In genomic region chr3:126476166-126476975, GRCh38 we compare ENCODE assay signal across 8 cellular contexts. TPM values are rescaled to one million over a fixed set of nuclear protein-coding genes. Genes with fewer than 3 reads are reported as not detected.
DNase-seq lines count a peak whose midpoint lies in the region; ATAC-seq and TF ChIP-seq lines count a peak whose summit lies in the region.

No MANE protein-coding gene starts in this region.

- peaks cover 20% of the 10 kb centered on the region for H3K36me3 Mint-ChIP-seq in T-helper 2 cell treated with Interferon-gamma antibody and Interleukin-4, amounts not matched to agents 5 μg/mL and 100 μg/mL, for 36 hours (ENCODE audit: low read depth)
- H3K36me3 Mint-ChIP-seq in effector memory CD8-positive, alpha-beta T cell (ENCODE audit: insufficient read depth) = peaks cover 40% of the 10 kb centered on the region

- H3K27ac ChIP-seq in GM23248 (peak overlapping the region; percentile 45; the same call in 1 of the 2 replicates), KMS-11 (no peak overlapping the region), mesodermal cell (ENCODE audit: low read depth, low read length, severe bottlenecking) (no peak overlapping the region), transverse colon (peak overlapping the region; percentile 90 to 96 (median 91))

- DNase-seq in GM23248 (peak; percentile 62), transverse colon (no peak), NCI-H226 (no peak)
- DNase-seq in T-helper 2 cell treated with Interferon-gamma antibody and Interleukin-4, amounts not matched to agents 5 μg/mL and 100 μg/mL, for 36 hours (ENCODE audit: low spot score) = no peak
- DNase-seq in effector memory CD8-positive, alpha-beta T cell = peak in 1 of 3 experiments; percentile 56

- H4K20me1 ChIP-seq in GM23248 (ENCODE audit: insufficient read depth) = peaks cover 13% of the 10 kb centered on the region
- H4K20me1 ChIP-seq in KMS-11 (ENCODE audit: insufficient read depth) = no peaks in the 10 kb centered on the region

- no peaks in the 10 kb centered on the region for H3K9me3 Mint-ChIP-seq in T-helper 2 cell treated with Interferon-gamma antibody and Interleukin-4, amounts not matched to agents 5 μg/mL and 100 μg/mL, for 36 hours
- H3K9me3 Mint-ChIP-seq in effector memory CD8-positive, alpha-beta T cell = no peaks in the 10 kb centered on the region

- peak overlapping the region; percentile 80; the same call in 1 of the 2 replicates for H3K4me3 ChIP-seq in GM08714 (ENCODE audit: low read length)
- peak overlapping the region; percentile 79 for H3K4me3 ChIP-seq in GM23248
- H3K4me3 ChIP-seq in KMS-11 (IDR thresholded peaks at IDR 0.05; ENCODE audit: insufficient read depth, low read depth, low read length) = no peak overlapping the region
- H3K4me3 ChIP-seq in mesodermal cell (ENCODE audit: extremely low read depth, insufficient read depth, low read length, poor library complexity, severe bottlenecking) = peak overlapping the region; percentile 37
- peak overlapping the region; percentile 45 to 64 (median 60) for H3K4me3 ChIP-seq in transverse colon

- TF ChIP-seq POLR2A in transverse colon (IDR thresholded peaks at IDR 0.05) = peak; percentile 80

- peaks cover 25% of the 10 kb centered on the region for H3F3A ChIP-seq in GM23248 (ENCODE audit: insufficient read depth)

- no peaks in the 10 kb centered on the region for H3K9me3 ChIP-seq in GM23248 (ENCODE audit: low read depth)
- H3K9me3 ChIP-seq in mesodermal cell (ENCODE audit: control insufficient read depth, low read length) = no peaks in the 10 kb centered on the region
- no peaks in the 10 kb centered on the region for H3K9me3 ChIP-seq in transverse colon

- no peaks in the 10 kb centered on the region for H3K9me2 ChIP-seq in GM23248 (ENCODE audit: insufficient read depth)

- H3K4me1 Mint-ChIP-seq in T-helper 2 cell treated with Interferon-gamma antibody and Interleukin-4, amounts not matched to agents 5 μg/mL and 100 μg/mL, for 36 hours (ENCODE audit: low read depth) = peaks cover 32% of the 10 kb centered on the region
- peaks cover 31% of the 10 kb centered on the region in 2 donors for H3K4me1 Mint-ChIP-seq in effector memory CD8-positive, alpha-beta T cell (ENCODE audit: low read depth in 2 of 2)

- peak; percentile 32 for ATAC-seq in effector memory CD8-positive, alpha-beta T cell (replicated peaks)

- TF ChIP-seq CTCF in KMS-11 (conservative IDR thresholded peaks at IDR 0.05; ENCODE audit: low read depth, low read length) (no peak), transverse colon (IDR thresholded peaks at IDR 0.05) (peak in 1 of 5 experiments; percentile 16)

- in situ Hi-C loops in GM23248 (cut with MboI) (no loop called here), transverse colon (cut with MboI; ENCODE audit: low pct_ligation_motif_present in 1 of 4, low pct_unique_long_range_greater_than_20kb in 1 of 4, low sequenced_read_pairs in 3 of 4) (no loop called here)

- 13 to 16% methylated on average over 38 to 49 of the region's 63 CpGs for WGBS in GM23248 (ENCODE audit: low coverage in 1 of 2, low lambda C conversion rate in 2 of 2, missing lambda C conversion rate in 2 of 2), 2 experiments
- 43 to 44% methylated on average over 37 to 47 of the region's 63 CpGs for WGBS in mesodermal cell (ENCODE audit: insufficient coverage in 2 of 2), 2 experiments
- 12 to 36% methylated on average over 5 to 38 of the region's 63 CpGs for WGBS in transverse colon (ENCODE audit: low coverage in 1 of 2), 2 donors

- H3K9ac ChIP-seq in GM23248 = peak overlapping the region; percentile 82
- H3K9ac ChIP-seq in KMS-11 = no peak overlapping the region; the same call in 1 of the 2 replicates

- peak overlapping the region; percentile 87 for H3K4me3 Mint-ChIP-seq in T-helper 2 cell treated with Interferon-gamma antibody and Interleukin-4, amounts not matched to agents 5 μg/mL and 100 μg/mL, for 36 hours
- peak overlapping the region; percentile 68 to 76 for H3K4me3 Mint-ChIP-seq in effector memory CD8-positive, alpha-beta T cell

- H3K4me1 ChIP-seq in GM23248 (ENCODE audit: insufficient read depth) (peaks cover 28% of the 10 kb centered on the region), KMS-11 (ENCODE audit: low read depth, poor library complexity, severe bottlenecking) (peaks cover 26% of the 10 kb centered on the region), mesodermal cell (ENCODE audit: control insufficient read depth, insufficient read depth, low read length, poor library complexity, severe bottlenecking) (peaks cover 18% of the 10 kb centered on the region), transverse colon (peaks cover 27 to 41% (median 36%) of the 10 kb centered on the region in 4 donors)

- H3K4me2 ChIP-seq in GM23248 (ENCODE audit: unreplicated experiment) (peak overlapping the region; percentile 74), KMS-11 (peak overlapping the region; percentile 54)

- TF ChIP-seq EP300 in transverse colon (IDR thresholded peaks at IDR 0.05; ENCODE audit: low read depth) = no peak

- no peaks in the 10 kb centered on the region for H3K27me3 Mint-ChIP-seq in T-helper 2 cell treated with Interferon-gamma antibody and Interleukin-4, amounts not matched to agents 5 μg/mL and 100 μg/mL, for 36 hours (ENCODE audit: low read depth)
- no peaks in the 10 kb centered on the region for H3K27me3 Mint-ChIP-seq in effector memory CD8-positive, alpha-beta T cell

- H3K27me3 ChIP-seq in GM23248 (replicated peaks; ENCODE audit: insufficient read depth) = no peaks in the 10 kb centered on the region
- H3K27me3 ChIP-seq in KMS-11 (ENCODE audit: insufficient read depth, low read depth) = no peaks in the 10 kb centered on the region
- H3K27me3 ChIP-seq in transverse colon = no peaks in the 10 kb centered on the region

- H3K27ac Mint-ChIP-seq in T-helper 2 cell treated with Interferon-gamma antibody and Interleukin-4, amounts not matched to agents 5 μg/mL and 100 μg/mL, for 36 hours = peak overlapping the region; percentile 77
- H3K27ac Mint-ChIP-seq in effector memory CD8-positive, alpha-beta T cell = peak overlapping the region; percentile 56 to 65

- H3K79me2 ChIP-seq in GM23248 (ENCODE audit: insufficient read depth) = peaks cover 34% of the 10 kb centered on the region
- peaks cover 35% of the 10 kb centered on the region for H3K79me2 ChIP-seq in KMS-11 (ENCODE audit: insufficient read depth, low read depth)

- intact Hi-C loops in transverse colon (cut with DNase I; ENCODE audit: low total_unique reads) = no loop called here

- H3K36me3 ChIP-seq in GM23248 (ENCODE audit: low read depth) (peaks cover 2% of the 10 kb centered on the region; the same call in 1 of the 2 replicates), KMS-11 (ENCODE audit: insufficient read depth) (no peaks in the 10 kb centered on the region), mesodermal cell (ENCODE audit: control insufficient read depth, insufficient read depth, low read length) (peaks cover 2% of the 10 kb centered on the region), transverse colon (peaks cover 0 to 3% (median 0%) of the 10 kb centered on the region in 4 donors)

- H2AFZ ChIP-seq in GM23248 = peak overlapping the region; percentile 98
- H2AFZ ChIP-seq in KMS-11 (ENCODE audit: low read depth) = peak overlapping the region; percentile 100

RNA-seq across cellular contexts. Expression of gene ZXDC, which starts 0.7 kb away (rescaled TPM):
- 19.2 and 20.0 TPM in 2 replicates for total RNA-seq in GM23248 (2014; rRNA removed; shearing (Covaris generic))
- 4.2 and 6.1 TPM in 2 replicates for polyA plus RNA-seq in GM23248 (2016; fragmentation: Nextera tagmentation; extraction: Ambion mirVana)
- polyA plus RNA-seq in mesodermal cell (2013, experiment 1 of 2) = 14.0 TPM
- polyA plus RNA-seq in mesodermal cell (2013, experiment 2 of 2) = 14.0 TPM
- 10 to 100 TPM; 44.6 to 81.2 (median 46.4) TPM for total RNA-seq in transverse colon

RNA-seq across cellular contexts. Expression of gene UROC1, which starts 41.2 kb away (rescaled TPM):
- not detected in 2 replicates for total RNA-seq in GM23248 (2014; rRNA removed; shearing (Covaris generic))
- polyA plus RNA-seq in GM23248 (2016; fragmentation: Nextera tagmentation; extraction: Ambion mirVana) = not detected in 2 replicates
- not detected for polyA plus RNA-seq in mesodermal cell (2013, experiment 1 of 2)
- not detected for polyA plus RNA-seq in mesodermal cell (2013, experiment 2 of 2)
- not detected for total RNA-seq in transverse colon

RNA-seq across cellular contexts. Expression of gene CHST13, which starts 47.6 kb away (rescaled TPM):
- not detected in 2 replicates for total RNA-seq in GM23248 (2014; rRNA removed; shearing (Covaris generic))
- 0.11 TPM in 1 of 2 replicates, not detected in the other for polyA plus RNA-seq in GM23248 (2016; fragmentation: Nextera tagmentation; extraction: Ambion mirVana)
- polyA plus RNA-seq in mesodermal cell (2013, experiment 1 of 2) = not detected
- polyA plus RNA-seq in mesodermal cell (2013, experiment 2 of 2) = not detected
- 1 to 10 TPM in 3 of 4 donors, not detected in 1; 2.0 to 6.4 (median 4.9) TPM for total RNA-seq in transverse colon

Comparison
In these comparisons a context has a peak if more than half of its experiments do, and no peak if none do; other contexts are left out.
1. H3K27ac ChIP-seq: peak in GM23248 (single experiment) and transverse colon (4 of 4); none in KMS-11 (single experiment) and mesodermal cell (single experiment).